1 cellular context compared by ENCODE assay signal in the genomic region with DNA sequence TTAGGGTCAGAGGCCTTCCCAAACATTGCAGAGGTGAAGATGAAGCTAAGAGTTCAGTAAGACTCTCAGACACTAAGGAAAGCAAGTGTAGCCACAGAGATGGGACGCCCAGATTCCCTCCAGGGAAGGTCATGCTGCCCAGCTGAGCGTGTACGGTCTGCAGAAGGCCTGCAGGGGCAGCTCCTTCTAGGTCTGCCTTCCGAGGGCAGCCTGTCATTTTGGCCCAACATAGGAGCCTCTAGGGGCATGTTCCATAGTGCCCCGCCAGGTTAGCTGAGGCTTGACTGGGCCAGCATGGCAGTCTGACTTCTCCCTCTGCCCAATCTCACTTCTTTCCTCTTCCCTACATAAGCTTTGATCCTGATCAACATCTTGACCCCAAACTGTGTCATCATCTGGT.
TF ChIP-seq lines count a peak whose summit lies in the region.

No MANE protein-coding gene starts in this region.

TF ChIP-seq in GM23338, 12 proteins besides CTCF, POLR2A, EP300 and RAD21:
- TF ChIP-seq, protein P1, sequence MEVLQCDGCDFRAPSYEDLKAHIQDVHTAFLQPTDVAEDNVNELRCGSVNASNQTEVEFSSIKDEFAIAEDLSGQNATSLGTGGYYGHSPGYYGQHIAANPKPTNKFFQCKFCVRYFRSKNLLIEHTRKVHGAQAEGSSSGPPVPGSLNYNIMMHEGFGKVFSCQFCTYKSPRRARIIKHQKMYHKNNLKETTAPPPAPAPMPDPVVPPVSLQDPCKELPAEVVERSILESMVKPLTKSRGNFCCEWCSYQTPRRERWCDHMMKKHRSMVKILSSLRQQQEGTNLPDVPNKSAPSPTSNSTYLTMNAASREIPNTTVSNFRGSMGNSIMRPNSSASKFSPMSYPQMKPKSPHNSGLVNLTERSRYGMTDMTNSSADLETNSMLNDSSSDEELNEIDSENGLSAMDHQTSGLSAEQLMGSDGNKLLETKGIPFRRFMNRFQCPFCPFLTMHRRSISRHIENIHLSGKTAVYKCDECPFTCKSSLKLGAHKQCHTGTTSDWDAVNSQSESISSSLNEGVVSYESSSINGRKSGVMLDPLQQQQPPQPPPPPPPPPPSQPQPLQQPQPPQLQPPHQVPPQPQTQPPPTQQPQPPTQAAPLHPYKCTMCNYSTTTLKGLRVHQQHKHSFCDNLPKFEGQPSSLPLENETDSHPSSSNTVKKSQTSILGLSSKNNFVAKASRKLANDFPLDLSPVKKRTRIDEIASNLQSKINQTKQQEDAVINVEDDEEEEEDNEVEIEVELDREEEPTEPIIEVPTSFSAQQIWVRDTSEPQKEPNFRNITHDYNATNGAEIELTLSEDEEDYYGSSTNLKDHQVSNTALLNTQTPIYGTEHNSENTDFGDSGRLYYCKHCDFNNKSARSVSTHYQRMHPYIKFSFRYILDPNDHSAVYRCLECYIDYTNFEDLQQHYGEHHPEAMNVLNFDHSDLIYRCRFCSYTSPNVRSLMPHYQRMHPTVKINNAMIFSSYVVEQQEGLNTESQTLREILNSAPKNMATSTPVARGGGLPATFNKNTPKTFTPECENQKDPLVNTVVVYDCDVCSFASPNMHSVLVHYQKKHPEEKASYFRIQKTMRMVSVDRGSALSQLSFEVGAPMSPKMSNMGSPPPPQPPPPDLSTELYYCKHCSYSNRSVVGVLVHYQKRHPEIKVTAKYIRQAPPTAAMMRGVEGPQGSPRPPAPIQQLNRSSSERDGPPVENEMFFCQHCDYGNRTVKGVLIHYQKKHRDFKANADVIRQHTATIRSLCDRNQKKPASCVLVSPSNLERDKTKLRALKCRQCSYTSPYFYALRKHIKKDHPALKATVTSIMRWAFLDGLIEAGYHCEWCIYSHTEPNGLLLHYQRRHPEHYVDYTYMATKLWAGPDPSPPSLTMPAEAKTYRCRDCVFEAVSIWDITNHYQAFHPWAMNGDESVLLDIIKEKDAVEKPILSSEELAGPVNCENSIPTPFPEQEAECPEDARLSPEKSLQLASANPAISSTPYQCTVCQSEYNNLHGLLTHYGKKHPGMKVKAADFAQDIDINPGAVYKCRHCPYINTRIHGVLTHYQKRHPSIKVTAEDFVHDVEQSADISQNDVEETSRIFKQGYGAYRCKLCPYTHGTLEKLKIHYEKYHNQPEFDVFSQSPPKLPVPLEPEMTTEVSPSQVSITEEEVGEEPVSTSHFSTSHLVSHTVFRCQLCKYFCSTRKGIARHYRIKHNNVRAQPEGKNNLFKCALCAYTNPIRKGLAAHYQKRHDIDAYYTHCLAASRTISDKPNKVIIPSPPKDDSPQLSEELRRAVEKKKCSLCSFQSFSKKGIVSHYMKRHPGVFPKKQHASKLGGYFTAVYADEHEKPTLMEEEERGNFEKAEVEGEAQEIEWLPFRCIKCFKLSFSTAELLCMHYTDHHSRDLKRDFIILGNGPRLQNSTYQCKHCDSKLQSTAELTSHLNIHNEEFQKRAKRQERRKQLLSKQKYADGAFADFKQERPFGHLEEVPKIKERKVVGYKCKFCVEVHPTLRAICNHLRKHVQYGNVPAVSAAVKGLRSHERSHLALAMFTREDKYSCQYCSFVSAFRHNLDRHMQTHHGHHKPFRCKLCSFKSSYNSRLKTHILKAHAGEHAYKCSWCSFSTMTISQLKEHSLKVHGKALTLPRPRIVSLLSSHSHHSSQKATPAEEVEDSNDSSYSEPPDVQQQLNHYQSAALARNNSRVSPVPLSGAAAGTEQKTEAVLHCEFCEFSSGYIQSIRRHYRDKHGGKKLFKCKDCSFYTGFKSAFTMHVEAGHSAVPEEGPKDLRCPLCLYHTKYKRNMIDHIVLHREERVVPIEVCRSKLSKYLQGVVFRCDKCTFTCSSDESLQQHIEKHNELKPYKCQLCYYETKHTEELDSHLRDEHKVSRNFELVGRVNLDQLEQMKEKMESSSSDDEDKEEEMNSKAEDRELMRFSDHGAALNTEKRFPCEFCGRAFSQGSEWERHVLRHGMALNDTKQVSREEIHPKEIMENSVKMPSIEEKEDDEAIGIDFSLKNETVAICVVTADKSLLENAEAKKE (CRISPR knock-in tag; IDR thresholded peaks at IDR 0.05) = no peak
- no peak for TF ChIP-seq STAT1 (IDR thresholded peaks at IDR 0.05; ENCODE audit: unreplicated experiment)
- TF ChIP-seq EZH2phosphoT487 (IDR thresholded peaks at IDR 0.05; ENCODE audit: unreplicated experiment) = no peak
- TF ChIP-seq POLR2AphosphoS5 (IDR thresholded peaks at IDR 0.05; ENCODE audit: low read depth) = no peak
TF ChIP-seq in GM23338: peak in this region for 0.
